8 cellular contexts compared by ENCODE assay signal in genomic region chr10:31836569-31837406, GRCh38.
DNase-seq lines count a peak whose midpoint lies in the region; ATAC-seq and TF ChIP-seq lines count a peak whose summit lies in the region.

No MANE protein-coding gene starts in this region.

- H3K4me3 Mint-ChIP-seq in naive B cell: no peak overlapping the region

- intact Hi-C loops in vagina (cut with DNase I): no loop called here

- no peak for TF ChIP-seq POLR2A in vagina (IDR thresholded peaks at IDR 0.05)

- H3K27me3 Mint-ChIP-seq in naive B cell: no peaks in the 10 kb centered on the region

- H3K36me3 ChIP-seq in vagina: no peaks in the 10 kb centered on the region

- H3K4me3 ChIP-seq in AG09309 (ENCODE audit: control insufficient read depth, low read depth, low read length): no peak overlapping the region
- H3K4me3 ChIP-seq in coronary artery: no peak overlapping the region
- H3K4me3 ChIP-seq in vagina: no peak overlapping the region

- no peaks in the 10 kb centered on the region for H3K9me3 ChIP-seq in vagina

- in situ Hi-C loops in GM13976 (cut with MboI; ENCODE audit: low sequenced_read_pairs, unreplicated experiment): loop anchor here (25.0 kb wide), 1 partner anchor 351 kb away; no protein-coding TSS in a partner anchor

- H3K9me3 Mint-ChIP-seq in naive B cell: no peaks in the 10 kb centered on the region

- H3K4me1 Mint-ChIP-seq in naive B cell: peaks cover 7 to 11% (median 8%) of the 10 kb centered on the region in 3 donors

- H3K4me1 ChIP-seq in vagina: no peaks in the 10 kb centered on the region

- TF ChIP-seq CTCF in AG09309 (IDR thresholded peaks at IDR 0.05; ENCODE audit: control insufficient read depth, insufficient read depth, low read depth, low read length, missing control alignments) (peak; percentile 73), GM13976 (IDR thresholded peaks at IDR 0.05; ENCODE audit: borderline replicate concordance, control extremely low read depth, extremely low read depth, insufficient read depth, missing control alignments) (peak; percentile 44), coronary artery (IDR thresholded peaks at IDR 0.05) (peak; percentile 54), vagina (IDR thresholded peaks at IDR 0.05) (peak in 1 of 3 experiments; percentile 13)

- H3K36me3 Mint-ChIP-seq in naive B cell: no peaks in the 10 kb centered on the region

- DNase-seq in AG09309 (ENCODE audit: low read depth) (no peak), GM13976 (ENCODE audit: low spot score) (peak; percentile 37), NCI-H146 treated with DMSO at 0.1 percent for 48 hours (lab: John Stamatoyannopoulos, UW; ENCODE audit: unreplicated experiment) (peak; percentile 2), coronary artery (ENCODE audit: low spot score) (no peak), naive B cell (peak; percentile 0), vagina (ENCODE audit: extremely low spot score in 2 of 2) (no peak), SHP77 (lab: John Stamatoyannopoulos, UW) (no peak)
- no peak for DNase-seq in effector CD8-positive, alpha-beta T cell (lab: John Stamatoyannopoulos, UW)

- H3K27ac ChIP-seq in coronary artery: no peak overlapping the region
- no peak overlapping the region for H3K27ac ChIP-seq in vagina

- H3K27me3 ChIP-seq in vagina: no peaks in the 10 kb centered on the region

- peak in 1 of 2 donors; percentile 32 for ATAC-seq in naive B cell (ENCODE audit: low read depth in 2 of 2)

- peak overlapping the region in 1 of 6 donors; percentile 69 for H3K27ac Mint-ChIP-seq in naive B cell

Comparison
In these comparisons a context has a peak if more than half of its experiments do, and no peak if none do; other contexts are left out.
1. DNase-seq: peak in GM13976 (single experiment), NCI-H146 treated with DMSO at 0.1 percent for 48 hours (single experiment) and naive B cell (single experiment); none in AG09309 (single experiment), coronary artery (single experiment), vagina (0 of 2), SHP77 (0 of 2) and effector CD8-positive, alpha-beta T cell (single experiment).